Comparison of ENCODE assay signal across 19 cellular contexts in genomic region chr11:15970506-15971214, GRCh38.
DNase-seq lines count a peak whose midpoint lies in the region; ATAC-seq, FAIRE-seq and TF ChIP-seq lines count a peak whose summit lies in the region.
"Had no signal": no experiment of that assay in that cellular context is flagged by ENCODE, and none has a peak within 500 bp of the region (broad histone marks: within the 10 kb centered on the region; RNA-seq: fewer than 3 reads in every experiment).

No MANE protein-coding gene starts in this region.

- FAIRE-seq in keratinocyte (lab: Jason Lieb, UNC) = no peak

- ATAC-seq in Right ventricle myocardium inferior (no peak), HG02798 (IDR thresholded peaks at IDR 0.05; ENCODE audit: poor library complexity, unreplicated experiment) (no peak), GM21381 (IDR thresholded peaks at IDR 0.05; ENCODE audit: unreplicated experiment) (no peak)
- ATAC-seq: Panc1, T-cell had no signal

- no peaks in the 10 kb centered on the region for H3K9me3 ChIP-seq in right atrium auricular region
- H3K9me3 ChIP-seq in adipocyte (ENCODE audit: control insufficient read depth, low read length) = no peaks in the 10 kb centered on the region
- no peaks in the 10 kb centered on the region for H3K9me3 ChIP-seq in keratinocyte (ENCODE audit: control insufficient read depth, low read depth, low read length)
- H3K9me3 ChIP-seq: MG63 had no signal

- DNase-seq in right atrium auricular region (ENCODE audit: low spot score) (no peak), Right ventricle myocardium inferior (ENCODE audit: missing footprints) (no peak), adipocyte (ENCODE audit: low read depth) (no peak), keratinocyte (ENCODE audit: low read depth, low spot score) (no peak), caudate nucleus (lab: John Stamatoyannopoulos, UW) (no peak), EL (no peak)
- DNase-seq: activated naive CD4-positive, alpha-beta T cell treated with anti-CD3 and anti-CD28 coated beads, Interleukin-2, amount 10 ng/mL, durations not matched to agents 7 days and 5 days; activated T-cell treated with anti-CD3 and anti-CD28 coated beads for 4 hours; COR-L47; islet precursor cell; NCI-H1930; NCI-H524; nephron progenitor cell; T-cell had no signal

- H3K36me3 ChIP-seq in right atrium auricular region (no peaks in the 10 kb centered on the region), adipocyte (ENCODE audit: control insufficient read depth, insufficient read depth, low read length, severe bottlenecking) (no peaks in the 10 kb centered on the region), keratinocyte (ENCODE audit: control insufficient read depth in 2 of 2, extremely low read depth in 1 of 2, insufficient read depth in 2 of 2, low read length in 2 of 2) (peaks cover 0 to 3% of the 10 kb centered on the region in 2 experiments)
- H3K36me3 ChIP-seq: MG63 had no signal

- no peaks in the 10 kb centered on the region for H3K79me2 ChIP-seq in keratinocyte (ENCODE audit: control insufficient read depth, insufficient read depth, low read length)

- H3K9me1 ChIP-seq in keratinocyte (ENCODE audit: control insufficient read depth, extremely low read depth, insufficient read depth, low read length) = peaks cover 3% of the 10 kb centered on the region

- no peaks in the 10 kb centered on the region for H4K20me1 ChIP-seq in keratinocyte (ENCODE audit: control insufficient read depth, extremely low read depth, insufficient read depth, low read length)

- H3K27ac ChIP-seq in right atrium auricular region (peak overlapping the region; percentile 87 to 89), keratinocyte (ENCODE audit: control insufficient read depth, insufficient read depth, low read length) (peak overlapping the region; percentile 98), caudate nucleus (ENCODE audit: low read depth, low read length) (no peak overlapping the region)

- H3K4me1 ChIP-seq in right atrium auricular region (peaks cover 0 to 61% of the 10 kb centered on the region in 2 donors), adipocyte (ENCODE audit: control insufficient read depth, insufficient read depth, low read length) (peaks cover 46% of the 10 kb centered on the region), keratinocyte (ENCODE audit: control insufficient read depth, extremely low read depth, insufficient read depth, low read length) (peaks cover 48% of the 10 kb centered on the region)

- TF ChIP-seq CTCF in right atrium auricular region (IDR thresholded peaks at IDR 0.05) = no peak
- TF ChIP-seq CTCF in keratinocyte (optimal IDR thresholded peaks at IDR 0.05 in 1 of 3, IDR thresholded peaks at IDR 0.05 in 1 of 3, conservative IDR thresholded peaks at IDR 0.05 in 1 of 3; ENCODE audit: extremely low read depth in 1 of 3, insufficient read depth in 2 of 3, low read length in 3 of 3) = no peak

- dilution Hi-C loops in keratinocyte (cut with MboI; ENCODE audit: extremely low pct_ligation_motif_present, low sequenced_read_pairs) = no loop called here

- H3K27me3 ChIP-seq in right atrium auricular region = no peaks in the 10 kb centered on the region
- H3K27me3 ChIP-seq in adipocyte (replicated peaks; ENCODE audit: control insufficient read depth, insufficient read depth, low read length) = no peaks in the 10 kb centered on the region
- H3K27me3 ChIP-seq in keratinocyte (ENCODE audit: control insufficient read depth, extremely low read depth, insufficient read depth, low read length) = no peaks in the 10 kb centered on the region
- H3K27me3 ChIP-seq: dorsolateral prefrontal cortex, MG63 had no signal

- H3K9ac ChIP-seq in adipocyte (ENCODE audit: low read length) (peak overlapping the region; percentile 82), keratinocyte (ENCODE audit: control insufficient read depth, extremely low read depth, insufficient read depth, low read length) (peak overlapping the region; percentile 51)

- intact Hi-C loops in Right ventricle myocardium inferior (cut with DNase I) = no loop called here

- H2AFZ ChIP-seq in keratinocyte (ENCODE audit: control insufficient read depth, low read length) = no peak overlapping the region

- H3K4me2 ChIP-seq in keratinocyte (ENCODE audit: control insufficient read depth, extremely low read depth, insufficient read depth, low read depth, low read length) = no peak overlapping the region

- no peak overlapping the region for H3K4me3 ChIP-seq in right atrium auricular region
- H3K4me3 ChIP-seq in adipocyte (ENCODE audit: low read length) = no peak overlapping the region
- no peak overlapping the region for H3K4me3 ChIP-seq in keratinocyte (ENCODE audit: control insufficient read depth in 2 of 3, extremely low read depth in 1 of 3, insufficient read depth in 2 of 3, low read depth in 1 of 3, low read length in 3 of 3)
- H3K4me3 ChIP-seq: MG63 had no signal
